ENCODE assay signal across 1 cellular context in genomic region chr20:53847843-53848185, GRCh38.
TF ChIP-seq lines count a peak whose summit lies in the region.

No MANE protein-coding gene starts in this region.

TF ChIP-seq in H1, 55 proteins besides CTCF, POLR2A, EP300 and RAD21 (continued from another document):
- no peak for TF ChIP-seq CHD7 (IDR thresholded peaks at IDR 0.05; ENCODE audit: insufficient replicate concordance, low read length)
- TF ChIP-seq RNF2 (IDR thresholded peaks at IDR 0.05; ENCODE audit: borderline replicate concordance, low read depth, low read length, missing control alignments, poor library complexity, severe bottlenecking): no peak
- TF ChIP-seq E2F6 (IDR thresholded peaks at IDR 0.05): no peak
- no peak for TF ChIP-seq SP1 (IDR thresholded peaks at IDR 0.05; ENCODE audit: low read depth, low read length)
- TF ChIP-seq ASH2L (IDR thresholded peaks at IDR 0.05; ENCODE audit: low read length): no peak
- no peak for TF ChIP-seq CTBP2 (IDR thresholded peaks at IDR 0.05; ENCODE audit: borderline replicate concordance, insufficient read depth, insufficient read length, low read length)
- no peak for TF ChIP-seq BACH1 (IDR thresholded peaks at IDR 0.05; ENCODE audit: low read length)
- TF ChIP-seq ZNF274 (IDR thresholded peaks at IDR 0.05; ENCODE audit: borderline replicate concordance, extremely low read depth, low read length): no peak
- no peak for TF ChIP-seq CBX5 (IDR thresholded peaks at IDR 0.05; ENCODE audit: low read depth, low read length)
- no peak for TF ChIP-seq MAX (IDR thresholded peaks at IDR 0.05)
- no peak for TF ChIP-seq JUND (IDR thresholded peaks at IDR 0.05; ENCODE audit: low read length)
- no peak for TF ChIP-seq SIRT6 (IDR thresholded peaks at IDR 0.05; ENCODE audit: low read length)
- TF ChIP-seq TBP (IDR thresholded peaks at IDR 0.05; ENCODE audit: low read depth, low read length): no peak
- TF ChIP-seq NRF1 (IDR thresholded peaks at IDR 0.05; ENCODE audit: low read depth, low read length): no peak
- no peak for TF ChIP-seq SP2 (IDR thresholded peaks at IDR 0.05; ENCODE audit: low read length)
- no peak for TF ChIP-seq ATF2 (IDR thresholded peaks at IDR 0.05; ENCODE audit: low read length)
